Comparison of ENCODE assay signal across 11 cellular contexts in genomic region chr3:164794099-164794498, GRCh38.
"Had no signal": no experiment of that assay in that cellular context is flagged by ENCODE, and none has a peak within 500 bp of the region (broad histone marks: within the 10 kb centered on the region; RNA-seq: fewer than 3 reads in every experiment).

No MANE protein-coding gene starts in this region.

- H3K36me3 ChIP-seq: HAP-1 had no signal

- ATAC-seq: GM23338, HCT116 had no signal

- H2AFZ ChIP-seq: GM23248, GM23338 had no signal

- H3K9ac ChIP-seq: GM23248 had no signal

- H3K4me2 ChIP-seq: GM23338 had no signal

- FAIRE-seq: H1, H54 had no signal

- DNase-seq: GM23248, GOT3, H7, H9, HCEC 1CT, HFFc6 had no signal

- H3K4me1 ChIP-seq: HAP-1 had no signal

- H3K9me3 ChIP-seq: HAP-1 had no signal

- H3K4me3 ChIP-seq: GM23248, GM23338, HAP-1 had no signal

- H3K27ac ChIP-seq: GM23248 had no signal
